16 cellular contexts compared by ENCODE assay signal in the genomic region with DNA sequence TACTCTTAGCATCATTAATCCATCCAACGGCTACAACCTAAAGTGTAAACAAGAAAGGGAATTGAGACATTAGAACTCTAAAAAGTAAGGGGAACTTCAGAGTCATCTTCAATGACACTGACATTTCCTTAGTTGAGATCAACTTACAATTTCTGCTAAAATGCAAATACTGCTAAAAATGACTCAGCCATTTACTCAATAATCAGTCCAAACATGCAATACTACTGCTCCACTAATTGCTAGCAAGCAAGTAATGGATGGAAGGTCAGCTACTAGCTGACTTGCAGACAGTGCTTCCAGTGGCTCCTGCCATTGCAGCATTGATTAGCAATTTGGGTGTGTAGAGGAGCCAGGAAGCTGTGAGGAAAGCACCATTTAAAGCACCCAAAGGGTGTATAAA. TPM values are rescaled to one million over a fixed set of nuclear protein-coding genes. Genes with fewer than 3 reads are reported as not detected.
DNase-seq lines count a peak whose midpoint lies in the region; ATAC-seq and TF ChIP-seq lines count a peak whose summit lies in the region.
"Had no signal": no experiment of that assay in that cellular context is flagged by ENCODE, and none has a peak within 500 bp of the region (broad histone marks: within the 10 kb centered on the region; RNA-seq: fewer than 3 reads in every experiment).

No MANE protein-coding gene starts in this region.

- in situ Hi-C loops in GM13976 (cut with MboI; ENCODE audit: low sequenced_read_pairs, unreplicated experiment), result no loop called here

- DNase-seq in natural killer cell treated with Interleukin-12 subunit alpha and Interleukin-12 subunit beta and Interleukin-15 and Interleukin-18, amount 100 ng/mL, for 72 hours (ENCODE audit: low spot score), result no peak
- DNase-seq in natural killer cell (no peak), OCI-M1 (lab: John Stamatoyannopoulos, UW) (peak; percentile 29), GM13976 (ENCODE audit: low spot score) (no peak), NCI-H510A (lab: John Stamatoyannopoulos, UW) (no peak), NCI-H2171 (lab: John Stamatoyannopoulos, UW) (no peak), NCI-H2171 treated with DMSO at 0.1 percent for 48 hours (lab: John Stamatoyannopoulos, UW) (no peak)
- DNase-seq: MM.1S, pancreas, thyroid gland had no signal

- no peaks in the 10 kb centered on the region for H3K36me3 Mint-ChIP-seq in natural killer cell treated with Interleukin-12 subunit alpha and Interleukin-12 subunit beta and Interleukin-15 and Interleukin-18, amount 100 ng/mL, for 72 hours
- no peaks in the 10 kb centered on the region for H3K36me3 Mint-ChIP-seq in natural killer cell
- peaks cover 13% of the 10 kb centered on the region for H3K36me3 Mint-ChIP-seq in dendritic cell treated with granulocyte-macrophage colony-stimulating factor and Interleukin-4, amounts not matched to agents 40 ng/mL and 50 ng/mL, for 4 days (ENCODE audit: low read depth)

- TF ChIP-seq CTCF in natural killer cell (IDR thresholded peaks at IDR 0.05) (no peak), GM13976 (IDR thresholded peaks at IDR 0.05; ENCODE audit: borderline replicate concordance, control extremely low read depth, extremely low read depth, insufficient read depth, missing control alignments) (no peak)

- H3K9me3 Mint-ChIP-seq in natural killer cell treated with Interleukin-12 subunit alpha and Interleukin-12 subunit beta and Interleukin-15 and Interleukin-18, amount 100 ng/mL, for 72 hours, result no peaks in the 10 kb centered on the region
- H3K9me3 Mint-ChIP-seq in natural killer cell, result no peaks in the 10 kb centered on the region
- H3K9me3 Mint-ChIP-seq in dendritic cell treated with granulocyte-macrophage colony-stimulating factor and Interleukin-4, amounts not matched to agents 40 ng/mL and 50 ng/mL, for 4 days, result peaks cover 12% of the 10 kb centered on the region

- peaks cover 0 to 3% of the 10 kb centered on the region in 2 donors for H3K27me3 Mint-ChIP-seq in natural killer cell treated with Interleukin-12 subunit alpha and Interleukin-12 subunit beta and Interleukin-15 and Interleukin-18, amount 100 ng/mL, for 72 hours
- H3K27me3 Mint-ChIP-seq in natural killer cell (ENCODE audit: low read depth in 2 of 2), result no peaks in the 10 kb centered on the region
- no peaks in the 10 kb centered on the region for H3K27me3 Mint-ChIP-seq in dendritic cell treated with granulocyte-macrophage colony-stimulating factor and Interleukin-4, amounts not matched to agents 40 ng/mL and 50 ng/mL, for 4 days

- peak overlapping the region; percentile 23 for H3K4me3 Mint-ChIP-seq in natural killer cell treated with Interleukin-12 subunit alpha and Interleukin-12 subunit beta and Interleukin-15 and Interleukin-18, amount 100 ng/mL, for 72 hours
- H3K4me3 Mint-ChIP-seq in natural killer cell, result no peak overlapping the region
- no peak overlapping the region for H3K4me3 Mint-ChIP-seq in dendritic cell treated with granulocyte-macrophage colony-stimulating factor and Interleukin-4, amounts not matched to agents 40 ng/mL and 50 ng/mL, for 4 days
- H3K4me3 Mint-ChIP-seq: activated naive CD8-positive, alpha-beta T cell had no signal

- peak overlapping the region; percentile 50 to 71 for H3K27ac Mint-ChIP-seq in natural killer cell treated with Interleukin-12 subunit alpha and Interleukin-12 subunit beta and Interleukin-15 and Interleukin-18, amount 100 ng/mL, for 72 hours
- no peak overlapping the region for H3K27ac Mint-ChIP-seq in natural killer cell
- peak overlapping the region; percentile 88 for H3K27ac Mint-ChIP-seq in dendritic cell treated with granulocyte-macrophage colony-stimulating factor and Interleukin-4, amounts not matched to agents 40 ng/mL and 50 ng/mL, for 4 days
- H3K27ac Mint-ChIP-seq: activated naive CD8-positive, alpha-beta T cell had no signal

- H3K4me1 Mint-ChIP-seq in natural killer cell treated with Interleukin-12 subunit alpha and Interleukin-12 subunit beta and Interleukin-15 and Interleukin-18, amount 100 ng/mL, for 72 hours (ENCODE audit: low read depth in 2 of 2), result peaks cover 12 to 28% of the 10 kb centered on the region in 2 donors
- H3K4me1 Mint-ChIP-seq in natural killer cell, result no peaks in the 10 kb centered on the region
- H3K4me1 Mint-ChIP-seq in dendritic cell treated with granulocyte-macrophage colony-stimulating factor and Interleukin-4, amounts not matched to agents 40 ng/mL and 50 ng/mL, for 4 days (ENCODE audit: low read depth), result peaks cover 68% of the 10 kb centered on the region

- intact Hi-C loops in natural killer cell (cut with micrococcal nuclease), result no loop called here
- intact Hi-C loops in dendritic cell treated with granulocyte-macrophage colony-stimulating factor and Interleukin-4, amounts not matched to agents 40 ng/mL and 50 ng/mL, for 4 days (cut with micrococcal nuclease), result loop anchor here (2.0 to 5.0 kb wide), 3 partner anchors 41 to 149 kb away; no protein-coding TSS in a partner anchor

- ATAC-seq in natural killer cell treated with Interleukin-12 subunit alpha and Interleukin-12 subunit beta and Interleukin-15 and Interleukin-18, amount 100 ng/mL, for 72 hours, result peak; percentile 56 to 71
- no peak for ATAC-seq in natural killer cell
- ATAC-seq: foreskin keratinocyte, pancreas had no signal

RNA-seq across cellular contexts. Expression of gene CD200R1L, which starts 28.4 kb away (rescaled TPM):
- total RNA-seq in natural killer cell treated with Interleukin-12 subunit alpha and Interleukin-12 subunit beta and Interleukin-15 and Interleukin-18, amount 100 ng/mL, for 72 hours, result not detected
- total RNA-seq in natural killer cell, result 1 to 10 TPM in 1 of 3 donors, not detected in 2; 1.3 TPM
- total RNA-seq: A673, foreskin keratinocyte, H1, mononuclear cell, pancreas, thyroid gland had no signal

Comparison
In these comparisons a context has a peak if more than half of its experiments do, and no peak if none do; other contexts are left out.
1. ATAC-seq: peak in natural killer cell treated with Interleukin-12 subunit alpha and Interleukin-12 subunit beta and Interleukin-15 and Interleukin-18, amount 100 ng/mL, for 72 hours (2 of 2); none in natural killer cell (0 of 3).
2. H3K27ac Mint-ChIP-seq: peak in natural killer cell treated with Interleukin-12 subunit alpha and Interleukin-12 subunit beta and Interleukin-15 and Interleukin-18, amount 100 ng/mL, for 72 hours (2 of 2) and dendritic cell treated with granulocyte-macrophage colony-stimulating factor and Interleukin-4, amounts not matched to agents 40 ng/mL and 50 ng/mL, for 4 days (single experiment); none in natural killer cell (0 of 2).